In the genomic region with DNA sequence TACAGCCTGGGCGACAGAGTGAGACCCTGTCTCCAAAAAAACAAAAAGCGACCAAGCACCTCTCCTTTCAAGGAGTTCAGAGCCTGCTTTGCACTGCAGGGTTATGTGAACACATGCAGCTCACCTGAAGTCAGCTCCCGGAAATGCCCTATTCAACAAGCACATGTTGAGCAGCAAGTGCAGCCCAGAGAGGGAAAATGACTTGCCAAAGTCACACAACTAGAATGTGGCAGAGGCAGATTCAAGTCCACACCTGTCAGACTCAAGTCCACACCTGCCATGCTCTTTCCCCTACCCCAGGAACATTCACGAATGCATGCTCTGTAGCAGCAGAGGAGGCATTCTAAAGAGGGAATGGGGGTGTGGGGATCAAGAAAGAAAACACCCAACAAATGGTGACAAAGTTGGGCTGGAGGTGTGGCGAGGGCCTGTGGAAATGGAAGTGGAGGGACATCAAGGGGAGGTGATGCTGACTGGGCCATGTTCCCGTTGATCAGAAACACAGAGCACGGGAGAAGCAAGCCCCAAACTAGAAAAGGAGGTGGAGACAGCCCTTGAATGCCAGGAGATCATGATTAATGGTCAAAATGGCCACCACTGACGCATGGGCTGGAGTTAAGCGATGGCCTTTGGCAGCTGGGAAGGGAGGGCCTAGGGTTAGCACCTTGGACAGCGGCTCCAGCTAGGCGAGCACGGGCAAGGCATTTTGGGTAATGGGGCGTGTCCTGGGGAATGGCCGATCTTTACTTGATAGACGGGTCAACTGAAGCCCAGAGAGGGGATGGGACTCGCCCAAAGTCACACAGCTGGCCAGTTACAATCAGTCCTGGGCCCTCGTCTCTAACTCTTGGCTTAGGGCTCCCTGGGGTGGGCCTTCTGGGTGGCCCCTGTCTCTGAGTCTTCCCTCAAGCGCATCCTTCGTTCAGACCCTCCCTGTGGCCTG, we compare ENCODE assay signal across 9 cellular contexts. TPM values are rescaled to one million over a fixed set of nuclear protein-coding genes. Genes with fewer than 3 reads are reported as not detected.
DNase-seq lines count a peak whose midpoint lies in the region; ATAC-seq and TF ChIP-seq lines count a peak whose summit lies in the region.
"Had no signal": no experiment of that assay in that cellular context is flagged by ENCODE, and none has a peak within 500 bp of the region (broad histone marks: within the 10 kb centered on the region; RNA-seq: fewer than 3 reads in every experiment).

No MANE protein-coding gene starts in this region.

- peak; percentile 66 for DNase-seq in DND-41
- peak in 73 of 76 experiments; percentile 28 to 90 (median 75) for DNase-seq in HUDEP-2 (lab: John Stamatoyannopoulos, UW; ENCODE audit: unreplicated experiment in 76 of 76)
- peak; percentile 35 for DNase-seq in activated T-helper 2 cell treated with anti-CD3 and anti-CD28 coated beads, Interferon-gamma antibody, Interleukin-2, Interleukin-4, amounts not matched to agents 10 μg/mL and 5 μg/mL and 100 μg/mL, durations not matched to agents 14 hours and 24 hours and 36 hours (ENCODE audit: low spot score)
- DNase-seq in kidney tubule cell (ENCODE audit: low spot score), result peak; percentile 58
- no peak for DNase-seq in NCI-H69 (lab: John Stamatoyannopoulos, UW)
- no peak for DNase-seq in inferior parietal cortex (ENCODE audit: extremely low spot score)
- no peak for DNase-seq in NK-92 (lab: John Stamatoyannopoulos, UW; ENCODE audit: unreplicated experiment)

- H3K9me3 ChIP-seq in DND-41 (ENCODE audit: insufficient read depth, low read length, severe bottlenecking), result no peaks in the 10 kb centered on the region
- H3K9me3 ChIP-seq: neutrophil had no signal

- no peaks in the 10 kb centered on the region for H3K36me3 ChIP-seq in DND-41 (ENCODE audit: insufficient read depth, low read length)
- H3K36me3 ChIP-seq: neutrophil had no signal

- H3K36me3 Mint-ChIP-seq in activated T-helper 2 cell treated with anti-CD3 and anti-CD28 coated beads, Interferon-gamma antibody, Interleukin-2, Interleukin-4, amounts not matched to agents 10 μg/mL and 5 μg/mL and 100 μg/mL, durations not matched to agents 14 hours and 24 hours and 36 hours (ENCODE audit: low read depth), result no peaks in the 10 kb centered on the region

- H3K4me1 Mint-ChIP-seq in activated T-helper 2 cell treated with anti-CD3 and anti-CD28 coated beads, Interferon-gamma antibody, Interleukin-2, Interleukin-4, amounts not matched to agents 10 μg/mL and 5 μg/mL and 100 μg/mL, durations not matched to agents 14 hours and 24 hours and 36 hours (ENCODE audit: low read depth), result peaks cover 12% of the 10 kb centered on the region

- H3K27me3 ChIP-seq in DND-41 (ENCODE audit: insufficient read depth, low read length, poor library complexity), result no peaks in the 10 kb centered on the region

- peak; percentile 84 for ATAC-seq in DND-41 (ENCODE audit: insufficient read depth, low read depth)
- no peak for ATAC-seq in GM21360 (IDR thresholded peaks at IDR 0.05; ENCODE audit: unreplicated experiment)

- H3K4me3 ChIP-seq in DND-41 (ENCODE audit: low read depth in 1 of 2, low read length in 2 of 2), result no peak overlapping the region

- no peak overlapping the region for H3K4me3 Mint-ChIP-seq in activated T-helper 2 cell treated with anti-CD3 and anti-CD28 coated beads, Interferon-gamma antibody, Interleukin-2, Interleukin-4, amounts not matched to agents 10 μg/mL and 5 μg/mL and 100 μg/mL, durations not matched to agents 14 hours and 24 hours and 36 hours (ENCODE audit: low read depth)

- H3K4me2 ChIP-seq in DND-41 (ENCODE audit: insufficient read depth, low read length), result no peak overlapping the region

- peaks cover 17% of the 10 kb centered on the region for H3K27me3 Mint-ChIP-seq in activated T-helper 2 cell treated with anti-CD3 and anti-CD28 coated beads, Interferon-gamma antibody, Interleukin-2, Interleukin-4, amounts not matched to agents 10 μg/mL and 5 μg/mL and 100 μg/mL, durations not matched to agents 14 hours and 24 hours and 36 hours (ENCODE audit: low read depth)

- intact Hi-C loops in activated T-helper 2 cell treated with anti-CD3 and anti-CD28 coated beads, Interferon-gamma antibody, Interleukin-2, Interleukin-4, amounts not matched to agents 10 μg/mL and 5 μg/mL and 100 μg/mL, durations not matched to agents 14 hours and 24 hours and 36 hours (cut with micrococcal nuclease), result no loop called here

- H3K27ac ChIP-seq in DND-41 (ENCODE audit: low read length), result no peak overlapping the region
- H3K27ac ChIP-seq: neutrophil had no signal

- H3K4me1 ChIP-seq in DND-41 (ENCODE audit: insufficient read depth, low read length), result no peaks in the 10 kb centered on the region

- no peak overlapping the region for H3K9ac ChIP-seq in DND-41 (ENCODE audit: low read depth, low read length)

- H2AFZ ChIP-seq in DND-41 (ENCODE audit: low read depth, low read length), result no peak overlapping the region

- no peaks in the 10 kb centered on the region for H3K9me3 Mint-ChIP-seq in activated T-helper 2 cell treated with anti-CD3 and anti-CD28 coated beads, Interferon-gamma antibody, Interleukin-2, Interleukin-4, amounts not matched to agents 10 μg/mL and 5 μg/mL and 100 μg/mL, durations not matched to agents 14 hours and 24 hours and 36 hours

- peaks cover 29% of the 10 kb centered on the region for H4K20me1 ChIP-seq in DND-41 (ENCODE audit: insufficient read depth, low read length)

- no peak overlapping the region for H3K27ac Mint-ChIP-seq in activated T-helper 2 cell treated with anti-CD3 and anti-CD28 coated beads, Interferon-gamma antibody, Interleukin-2, Interleukin-4, amounts not matched to agents 10 μg/mL and 5 μg/mL and 100 μg/mL, durations not matched to agents 14 hours and 24 hours and 36 hours

- no peaks in the 10 kb centered on the region for H3K79me2 ChIP-seq in DND-41 (ENCODE audit: insufficient read depth, low read length)

- no peak for TF ChIP-seq CTCF in DND-41 (IDR thresholded peaks at IDR 0.05; ENCODE audit: borderline replicate concordance, extremely low read depth, low read length, poor library complexity, severe bottlenecking)

RNA-seq across cellular contexts. Expression of gene RAP1GAP, which starts 21.5 kb away (rescaled TPM):
- total RNA-seq in activated T-helper 2 cell treated with anti-CD3 and anti-CD28 coated beads, Interferon-gamma antibody, Interleukin-2, Interleukin-4, amounts not matched to agents 10 μg/mL and 5 μg/mL and 100 μg/mL, durations not matched to agents 14 hours and 24 hours and 36 hours, result 0.46 TPM in 2 replicates

Comparison
In these comparisons a context has a peak if more than half of its experiments do, and no peak if none do; other contexts are left out.
1. DNase-seq: peak in DND-41 (single experiment), HUDEP-2 (73 of 76), activated T-helper 2 cell treated with anti-CD3 and anti-CD28 coated beads, Interferon-gamma antibody, Interleukin-2, Interleukin-4, amounts not matched to agents 10 μg/mL and 5 μg/mL and 100 μg/mL, durations not matched to agents 14 hours and 24 hours and 36 hours (single experiment) and kidney tubule cell (single experiment); none in NCI-H69 (single experiment), inferior parietal cortex (single experiment) and NK-92 (single experiment).